ENCODE assay signal across 8 cellular contexts in the genomic region with DNA sequence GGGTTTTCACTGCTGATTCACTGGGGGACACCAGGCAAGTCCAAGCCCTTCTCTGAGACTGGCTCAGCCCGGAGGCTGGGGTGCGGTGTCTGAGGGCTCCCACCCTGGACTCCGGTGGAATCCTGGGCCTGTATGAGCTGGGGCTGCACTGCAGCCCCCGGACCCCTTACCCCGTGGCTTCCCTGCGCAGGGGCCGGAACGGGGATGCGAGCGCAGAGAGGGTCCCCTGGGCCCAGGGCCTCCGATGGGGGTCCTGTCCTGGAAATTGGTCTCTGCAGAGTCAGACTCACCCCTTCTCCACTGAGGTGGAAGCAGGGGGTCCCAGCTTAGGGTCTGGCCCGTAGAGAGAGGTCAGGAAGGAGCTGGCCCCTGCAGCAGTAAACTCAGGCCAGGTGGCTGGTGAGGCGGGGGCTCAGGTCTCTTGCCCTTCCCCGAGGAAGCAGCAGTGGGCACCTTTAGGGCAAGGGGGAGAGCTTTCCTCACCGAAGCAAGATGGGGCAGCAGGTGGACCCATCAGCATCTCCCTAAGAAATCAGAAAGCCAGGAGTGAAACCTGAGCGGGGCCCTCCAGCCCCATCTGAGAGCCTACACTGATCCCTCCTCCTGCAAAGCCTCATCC. TPM values are rescaled to one million over a fixed set of nuclear protein-coding genes. Genes with fewer than 3 reads are reported as not detected.
DNase-seq lines count a peak whose midpoint lies in the region; ATAC-seq, FAIRE-seq and TF ChIP-seq lines count a peak whose summit lies in the region.

No MANE protein-coding gene starts in this region.

- H3K9me3 Mint-ChIP-seq in activated CD4-positive, alpha-beta T cell treated with anti-CD3 and anti-CD28 coated beads for 36 hours (ENCODE audit: low read depth): no peaks in the 10 kb centered on the region
- H3K9me3 Mint-ChIP-seq in activated naive CD8-positive, alpha-beta T cell treated with anti-CD3 and anti-CD28 coated beads, Interleukin-2, amount 10 ng/mL, durations not matched to agents 7 days and 5 days: no peaks in the 10 kb centered on the region

- FAIRE-seq in kidney (lab: Jason Lieb, UNC): no peak

- peaks cover 0 to 3% of the 10 kb centered on the region in 2 donors for H3K27me3 ChIP-seq in stomach smooth muscle (ENCODE audit: control insufficient read depth in 1 of 2, insufficient read depth in 2 of 2, low read length in 2 of 2)

- intact Hi-C loops in activated CD4-positive, alpha-beta T cell treated with anti-CD3 and anti-CD28 coated beads for 36 hours (cut with DNase I, micrococcal nuclease): loop anchor here (1.0 to 10.0 kb wide), 8 partner anchors 75 to 619 kb away; partner anchors contain the start of genes BRD3 (in 1 of the 2), FAM163B (in 1 of the 2), STKLD1 (in 1 of the 2) and SURF4 (in 1 of the 2)
- intact Hi-C loops in kidney (cut with DNase I): no loop called here

- no peaks in the 10 kb centered on the region for H3K9me3 ChIP-seq in kidney (ENCODE audit: control insufficient read depth in 1 of 2, low read length in 2 of 2)
- H3K9me3 ChIP-seq in stomach smooth muscle (ENCODE audit: control insufficient read depth in 2 of 2, low read length in 2 of 2): no peaks in the 10 kb centered on the region

- H3K27ac ChIP-seq in kidney (ENCODE audit: low read depth in 2 of 2, low read length in 2 of 2): peak overlapping the region; percentile 95 to 96
- peak overlapping the region; percentile 73 for H3K27ac ChIP-seq in stomach smooth muscle (ENCODE audit: low read length)

- H3K27me3 Mint-ChIP-seq in activated CD4-positive, alpha-beta T cell treated with anti-CD3 and anti-CD28 coated beads for 36 hours: peaks cover 3% of the 10 kb centered on the region
- peaks cover 9% of the 10 kb centered on the region for H3K27me3 Mint-ChIP-seq in activated naive CD8-positive, alpha-beta T cell treated with anti-CD3 and anti-CD28 coated beads, Interleukin-2, amount 10 ng/mL, durations not matched to agents 7 days and 5 days

- ATAC-seq in activated CD4-positive, alpha-beta T cell treated with anti-CD3 and anti-CD28 coated beads for 36 hours: no peak
- ATAC-seq in activated naive CD8-positive, alpha-beta T cell treated with anti-CD3 and anti-CD28 coated beads, Interleukin-2, amount 10 ng/mL, durations not matched to agents 7 days and 5 days (ENCODE audit: low read depth): no peak
- ATAC-seq in GM21528 (IDR thresholded peaks at IDR 0.05; ENCODE audit: low FRiP score, unreplicated experiment) (no peak), HG02852 (IDR thresholded peaks at IDR 0.05; ENCODE audit: unreplicated experiment) (no peak)

- H3K36me3 ChIP-seq in kidney (ENCODE audit: control insufficient read depth in 1 of 2, insufficient read depth in 2 of 2, low read length in 2 of 2): no peaks in the 10 kb centered on the region
- no peaks in the 10 kb centered on the region for H3K36me3 ChIP-seq in stomach smooth muscle (ENCODE audit: control insufficient read depth in 2 of 2, insufficient read depth in 2 of 2, low read length in 2 of 2)

- DNase-seq in activated CD4-positive, alpha-beta T cell treated with anti-CD3 and anti-CD28 coated beads for 36 hours: no peak
- DNase-seq in activated CD4-positive, alpha-beta T cell treated with anti-CD3 and anti-CD28 coated beads for 48 hours: no peak
- DNase-seq in activated naive CD8-positive, alpha-beta T cell treated with anti-CD3 and anti-CD28 coated beads, Interleukin-2, amount 10 ng/mL, durations not matched to agents 7 days and 5 days: peak; percentile 41
- DNase-seq in kidney (no peak), erythroblast (lab: John Stamatoyannopoulos, UW) (no peak)

- H3K36me3 Mint-ChIP-seq in activated CD4-positive, alpha-beta T cell treated with anti-CD3 and anti-CD28 coated beads for 36 hours (ENCODE audit: low read depth): no peaks in the 10 kb centered on the region
- no peaks in the 10 kb centered on the region for H3K36me3 Mint-ChIP-seq in activated naive CD8-positive, alpha-beta T cell treated with anti-CD3 and anti-CD28 coated beads, Interleukin-2, amount 10 ng/mL, durations not matched to agents 7 days and 5 days

- TF ChIP-seq CTCF in kidney (IDR thresholded peaks at IDR 0.05; ENCODE audit: borderline replicate concordance, extremely low read depth, insufficient read depth): no peak

- CTCF ChIA-PET in activated CD4-positive, alpha-beta T cell treated with anti-CD3 and anti-CD28 coated beads for 36 hours (lab: Charles Lee): interaction anchor here (0.6 to 3.3 kb wide), 20 partner anchors 12 to 1505 kb away, joined by 3 to 54 read pairs (median 3); partner anchors contain the start of gene BRD3OS

- TF ChIP-seq POLR2A in erythroblast (IDR thresholded peaks at IDR 0.05; ENCODE audit: low read length): no peak

- peaks cover 2% of the 10 kb centered on the region for H3K4me1 Mint-ChIP-seq in activated CD4-positive, alpha-beta T cell treated with anti-CD3 and anti-CD28 coated beads for 36 hours
- peaks cover 1% of the 10 kb centered on the region for H3K4me1 Mint-ChIP-seq in activated naive CD8-positive, alpha-beta T cell treated with anti-CD3 and anti-CD28 coated beads, Interleukin-2, amount 10 ng/mL, durations not matched to agents 7 days and 5 days

- H3K4me3 Mint-ChIP-seq in activated CD4-positive, alpha-beta T cell treated with anti-CD3 and anti-CD28 coated beads for 36 hours: peak overlapping the region; percentile 61
- H3K4me3 Mint-ChIP-seq in activated naive CD8-positive, alpha-beta T cell treated with anti-CD3 and anti-CD28 coated beads, Interleukin-2, amount 10 ng/mL, durations not matched to agents 7 days and 5 days: peak overlapping the region; percentile 66

- H3K4me3 ChIP-seq in kidney (ENCODE audit: low read length in 2 of 2) (peak overlapping the region; percentile 53 to 87), stomach smooth muscle (ENCODE audit: low read length in 2 of 2) (peak overlapping the region; percentile 81 to 82)

- POLR2A ChIA-PET in activated CD4-positive, alpha-beta T cell treated with anti-CD3 and anti-CD28 coated beads for 36 hours (lab: Charles Lee): no interaction called here
- POLR2A ChIA-PET in activated naive CD8-positive, alpha-beta T cell treated with anti-CD3 and anti-CD28 coated beads, Interleukin-2, amount 10 ng/mL, durations not matched to agents 7 days and 5 days (lab: Charles Lee): interaction anchor here (1.1 to 2.4 kb wide), 5 partner anchors 31 to 267 kb away, joined by 3 to 12 read pairs (median 6); partner anchors contain the start of gene BRD3OS

- H3K9ac ChIP-seq in kidney (ENCODE audit: low read length in 2 of 2) (peak overlapping the region; percentile 69 to 90), stomach smooth muscle (ENCODE audit: low read length in 2 of 2) (peak overlapping the region in 1 of 2 donors; percentile 86)

- H3K4me1 ChIP-seq in kidney (ENCODE audit: control insufficient read depth in 1 of 2, insufficient read depth in 1 of 2, low read depth in 1 of 2, low read length in 2 of 2) (peaks cover 13 to 27% of the 10 kb centered on the region in 2 donors), stomach smooth muscle (ENCODE audit: control insufficient read depth, insufficient read depth, low read length) (peaks cover 23% of the 10 kb centered on the region)

- no peak overlapping the region for H3K27ac Mint-ChIP-seq in activated CD4-positive, alpha-beta T cell treated with anti-CD3 and anti-CD28 coated beads for 36 hours
- H3K27ac Mint-ChIP-seq in activated naive CD8-positive, alpha-beta T cell treated with anti-CD3 and anti-CD28 coated beads, Interleukin-2, amount 10 ng/mL, durations not matched to agents 7 days and 5 days: no peak overlapping the region

RNA-seq across cellular contexts. Expression of gene VAV2, which starts 1.6 kb away (rescaled TPM):
- total RNA-seq in activated CD4-positive, alpha-beta T cell treated with anti-CD3 and anti-CD28 coated beads for 36 hours: 1 to 10 TPM; 5.1 to 6.5 TPM
- 1 to 10 TPM; 4.7 to 6.4 TPM for total RNA-seq in activated naive CD8-positive, alpha-beta T cell treated with anti-CD3 and anti-CD28 coated beads, Interleukin-2, amount 10 ng/mL, durations not matched to agents 7 days and 5 days
- total RNA-seq in kidney: 47.1 TPM
- 22.3 TPM for polyA plus RNA-seq in kidney (ENCODE audit: insufficient read depth, low read depth, low replicate concordance)

RNA-seq across cellular contexts. Expression of gene BRD3OS, which starts 31.5 kb away (rescaled TPM):
- 10 to 100 TPM; 15.1 to 18.0 TPM for total RNA-seq in activated CD4-positive, alpha-beta T cell treated with anti-CD3 and anti-CD28 coated beads for 36 hours
- 10 to 100 TPM; 14.2 to 17.0 TPM for total RNA-seq in activated naive CD8-positive, alpha-beta T cell treated with anti-CD3 and anti-CD28 coated beads, Interleukin-2, amount 10 ng/mL, durations not matched to agents 7 days and 5 days
- 24.4 TPM for total RNA-seq in kidney
- 16.5 TPM for polyA plus RNA-seq in kidney (ENCODE audit: insufficient read depth, low read depth, low replicate concordance)
